In the genomic region with DNA sequence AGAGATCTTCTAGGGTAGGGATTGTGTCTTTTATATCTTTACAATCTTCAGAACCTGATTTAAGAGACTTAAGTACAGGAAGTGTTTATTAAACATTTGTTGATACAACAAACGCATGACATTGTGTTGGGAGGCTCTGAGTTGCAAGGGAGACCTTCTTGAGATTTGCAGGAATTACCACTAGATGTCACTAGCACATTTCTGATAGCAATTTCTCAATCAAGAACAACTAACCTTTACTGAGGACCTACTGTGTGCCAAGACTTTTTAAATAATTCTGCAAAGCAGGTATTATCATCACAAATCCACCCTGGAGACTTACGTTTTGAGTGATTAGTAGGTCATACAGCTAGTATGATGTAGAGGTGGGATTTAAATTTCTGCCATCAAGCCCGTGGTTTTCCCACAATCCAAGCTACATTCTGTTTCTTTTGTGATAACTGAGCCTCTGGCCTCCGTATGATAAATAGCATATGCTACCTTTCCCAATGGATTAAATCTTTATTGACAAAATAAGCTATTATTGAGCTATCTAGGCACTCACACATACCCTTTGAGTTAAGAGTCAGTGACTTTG, we compare ENCODE assay signal across 9 cellular contexts.
DNase-seq lines count a peak whose midpoint lies in the region; ATAC-seq and TF ChIP-seq lines count a peak whose summit lies in the region.
"Had no signal": no experiment of that assay in that cellular context is flagged by ENCODE, and none has a peak within 500 bp of the region (broad histone marks: within the 10 kb centered on the region; RNA-seq: fewer than 3 reads in every experiment).

No MANE protein-coding gene starts in this region.

- no peaks in the 10 kb centered on the region for H3K9me3 ChIP-seq in heart left ventricle
- no peaks in the 10 kb centered on the region for H3K9me3 ChIP-seq in right cardiac atrium (ENCODE audit: control insufficient read depth, low read length)

- no peak for DNase-seq in heart left ventricle
- no peak for DNase-seq in right cardiac atrium
- peak; percentile 14 for DNase-seq in NCI-H1092 treated with DMSO at 0.1 percent for 48 hours (lab: John Stamatoyannopoulos, UW)
- no peak for DNase-seq in epithelial cell of proximal tubule (ENCODE audit: low read depth)
- peak; percentile 74 for DNase-seq in superior temporal gyrus (ENCODE audit: extremely low spot score)
- DNase-seq in mesothelial cell of epicardium (ENCODE audit: low spot score in 2 of 2, unreplicated experiment in 2 of 2) = no peak
- DNase-seq: activated naive CD8-positive, alpha-beta T cell treated with anti-CD3 and anti-CD28 coated beads, Interleukin-2, amount 10 ng/mL, durations not matched to agents 7 days and 5 days had no signal

- no peak overlapping the region for H3K27ac Mint-ChIP-seq in mesothelial cell of epicardium
- H3K27ac Mint-ChIP-seq: activated naive CD8-positive, alpha-beta T cell treated with anti-CD3 and anti-CD28 coated beads, Interleukin-2, amount 10 ng/mL, durations not matched to agents 7 days and 5 days had no signal

- H3K27me3 ChIP-seq in heart left ventricle (no peaks in the 10 kb centered on the region), right cardiac atrium (ENCODE audit: control insufficient read depth, insufficient read depth) (no peaks in the 10 kb centered on the region)

- H3K4me3 ChIP-seq in heart left ventricle = no peak overlapping the region
- no peak overlapping the region for H3K4me3 ChIP-seq in right cardiac atrium (ENCODE audit: low read length)
- H3K4me3 ChIP-seq in epithelial cell of proximal tubule (ENCODE audit: low read depth, low read length) = no peak overlapping the region

- H3K27ac ChIP-seq in heart left ventricle = no peak overlapping the region
- H3K27ac ChIP-seq in right cardiac atrium (ENCODE audit: low read length) = no peak overlapping the region

- 38 to 41% (median 41%) methylated on average over 4 of the region's 4 CpGs for WGBS in heart left ventricle, 4 donors
- WGBS in right cardiac atrium = 40% methylated on average over 4 of the region's 4 CpGs

- no peak for ATAC-seq in heart left ventricle
- ATAC-seq in right cardiac atrium = no peak
- no peak for ATAC-seq in HG02571 (IDR thresholded peaks at IDR 0.05; ENCODE audit: unreplicated experiment)
- no peak for ATAC-seq in GM21447 (IDR thresholded peaks at IDR 0.05; ENCODE audit: unreplicated experiment)

- H3K9me3 Mint-ChIP-seq in mesothelial cell of epicardium = no peaks in the 10 kb centered on the region
- H3K9me3 Mint-ChIP-seq: activated naive CD8-positive, alpha-beta T cell treated with anti-CD3 and anti-CD28 coated beads, Interleukin-2, amount 10 ng/mL, durations not matched to agents 7 days and 5 days had no signal

- H3K27me3 Mint-ChIP-seq in mesothelial cell of epicardium (ENCODE audit: low read depth) = no peaks in the 10 kb centered on the region
- H3K27me3 Mint-ChIP-seq: activated naive CD8-positive, alpha-beta T cell treated with anti-CD3 and anti-CD28 coated beads, Interleukin-2, amount 10 ng/mL, durations not matched to agents 7 days and 5 days had no signal

- intact Hi-C loops in heart left ventricle (cut with DNase I) = loop anchor here in 4 of 10 donors (5.0 to 10.0 kb wide), 2 partner anchors 1272 to 1274 kb away; no protein-coding TSS in a partner anchor
- intact Hi-C loops in right cardiac atrium (cut with DNase I) = no loop called here

- no peaks in the 10 kb centered on the region for H3K36me3 ChIP-seq in heart left ventricle

- H3K4me1 ChIP-seq in heart left ventricle (peaks cover 0 to 4% (median 0%) of the 10 kb centered on the region in 12 donors), right cardiac atrium (ENCODE audit: control insufficient read depth, insufficient read depth, low read length) (no peaks in the 10 kb centered on the region)

- TF ChIP-seq POLR2A in heart left ventricle (IDR thresholded peaks at IDR 0.05) = no peak

- H3K36me3 Mint-ChIP-seq in mesothelial cell of epicardium = no peaks in the 10 kb centered on the region
- H3K36me3 Mint-ChIP-seq: activated naive CD8-positive, alpha-beta T cell treated with anti-CD3 and anti-CD28 coated beads, Interleukin-2, amount 10 ng/mL, durations not matched to agents 7 days and 5 days had no signal

- peaks cover 2% of the 10 kb centered on the region for H3K4me1 Mint-ChIP-seq in mesothelial cell of epicardium
- H3K4me1 Mint-ChIP-seq: activated naive CD8-positive, alpha-beta T cell treated with anti-CD3 and anti-CD28 coated beads, Interleukin-2, amount 10 ng/mL, durations not matched to agents 7 days and 5 days had no signal

- no peak overlapping the region for H3K4me3 Mint-ChIP-seq in mesothelial cell of epicardium
- H3K4me3 Mint-ChIP-seq: activated naive CD8-positive, alpha-beta T cell treated with anti-CD3 and anti-CD28 coated beads, Interleukin-2, amount 10 ng/mL, durations not matched to agents 7 days and 5 days had no signal

- TF ChIP-seq CTCF in heart left ventricle (IDR thresholded peaks at IDR 0.05) (peak in 11 of 12 donors; percentile 23 to 63 (median 46)), epithelial cell of proximal tubule (conservative IDR thresholded peaks at IDR 0.05; ENCODE audit: low read depth, low read length) (peak; percentile 82), mesothelial cell of epicardium (IDR thresholded peaks at IDR 0.05; ENCODE audit: unreplicated experiment) (no peak)

Comparison
In these comparisons a context has a peak if more than half of its experiments do, and no peak if none do; other contexts are left out.
1. DNase-seq: peak in NCI-H1092 treated with DMSO at 0.1 percent for 48 hours (single experiment) and superior temporal gyrus (single experiment); none in heart left ventricle (0 of 5), right cardiac atrium (0 of 3), epithelial cell of proximal tubule (single experiment) and mesothelial cell of epicardium (0 of 2).